ENCODE assay signal across 22 cellular contexts in genomic region chr11:83557638-83558037, GRCh38.
"Had no signal": no experiment of that assay in that cellular context is flagged by ENCODE, and none has a peak within 500 bp of the region (broad histone marks: within the 10 kb centered on the region; RNA-seq: fewer than 3 reads in every experiment).

No MANE protein-coding gene starts in this region.

- H3K4me1 ChIP-seq: lower lobe of right lung, pancreas, right lobe of liver, tibial artery had no signal

- H3K4me3 ChIP-seq: coronary artery, lower lobe of right lung, pancreas, right lobe of liver, tibial artery had no signal

- H3K36me3 ChIP-seq: lower lobe of right lung, neutrophil, pancreas, right lobe of liver, tibial artery had no signal

- H3K36me3 Mint-ChIP-seq: immature natural killer cell; natural killer cell treated with Interleukin-12 subunit alpha and Interleukin-12 subunit beta and Interleukin-15 and Interleukin-18, amount 100 ng/mL, for 72 hours; type B pancreatic cell had no signal

- ATAC-seq: left colon; left ventricle myocardium superior; lower lobe of right lung; natural killer cell treated with Interleukin-12 subunit alpha and Interleukin-12 subunit beta and Interleukin-15 and Interleukin-18, amount 100 ng/mL, for 72 hours; pancreas; right lobe of liver; stimulated activated naive CD8-positive, alpha-beta T cell treated with anti-CD3 and anti-CD28 coated beads, Interleukin-15, amount 100 ng/mL, for 72 hours had no signal

- H3K4me1 Mint-ChIP-seq: immature natural killer cell; neural crest cell; stimulated activated naive CD8-positive, alpha-beta T cell treated with anti-CD3 and anti-CD28 coated beads, Interleukin-15, amount 100 ng/mL, for 72 hours had no signal

- DNase-seq: dermis blood vessel endothelial cell; effector memory CD4-positive, alpha-beta T cell; hypothalamus; immature natural killer cell; islet precursor cell; kidney glomerular epithelial cell; left colon; left ventricle myocardium superior; lower lobe of right lung; pancreas; right lobe of liver; small intestine; stimulated activated CD4-positive, alpha-beta T cell treated with anti-CD3 and anti-CD28 coated beads, Interleukin-15, amount 100 ng/mL, for 24 hours; stimulated activated CD4-positive, alpha-beta T cell treated with anti-CD3 and anti-CD28 coated beads, Interleukin-2, amount 100 ng/mL, for 48 hours; stimulated activated naive CD4-positive, alpha-beta T cell; stimulated activated naive CD8-positive, alpha-beta T cell treated with anti-CD3 and anti-CD28 coated beads, Interleukin-15, amount 100 ng/mL, for 72 hours; tibial artery had no signal

- H3K27ac ChIP-seq: coronary artery, lower lobe of right lung, neutrophil, pancreas, right lobe of liver, tibial artery had no signal

- H3K9me3 ChIP-seq: lower lobe of right lung, neutrophil, pancreas, right lobe of liver, tibial artery had no signal

- H3K27ac Mint-ChIP-seq: immature natural killer cell; natural killer cell treated with Interleukin-12 subunit alpha and Interleukin-12 subunit beta and Interleukin-15 and Interleukin-18, amount 100 ng/mL, for 72 hours; stimulated activated naive CD8-positive, alpha-beta T cell treated with anti-CD3 and anti-CD28 coated beads, Interleukin-15, amount 100 ng/mL, for 72 hours; type B pancreatic cell had no signal

- H3K9me3 Mint-ChIP-seq: natural killer cell treated with Interleukin-12 subunit alpha and Interleukin-12 subunit beta and Interleukin-15 and Interleukin-18, amount 100 ng/mL, for 72 hours; neural crest cell; stimulated activated naive CD8-positive, alpha-beta T cell treated with anti-CD3 and anti-CD28 coated beads, Interleukin-15, amount 100 ng/mL, for 72 hours; type B pancreatic cell had no signal

- H3K4me3 Mint-ChIP-seq: immature natural killer cell; natural killer cell treated with Interleukin-12 subunit alpha and Interleukin-12 subunit beta and Interleukin-15 and Interleukin-18, amount 100 ng/mL, for 72 hours; neural crest cell; stimulated activated naive CD8-positive, alpha-beta T cell treated with anti-CD3 and anti-CD28 coated beads, Interleukin-15, amount 100 ng/mL, for 72 hours; type B pancreatic cell had no signal

- H3K27me3 Mint-ChIP-seq: natural killer cell treated with Interleukin-12 subunit alpha and Interleukin-12 subunit beta and Interleukin-15 and Interleukin-18, amount 100 ng/mL, for 72 hours; stimulated activated naive CD8-positive, alpha-beta T cell treated with anti-CD3 and anti-CD28 coated beads, Interleukin-15, amount 100 ng/mL, for 72 hours had no signal

- H3K27me3 ChIP-seq: neutrophil, pancreas, right lobe of liver, tibial artery had no signal
